ENCODE assay signal across 8 cellular contexts in genomic region chr3:50616770-50617095, GRCh38. TPM values are rescaled to one million over a fixed set of nuclear protein-coding genes. Genes with fewer than 3 reads are reported as not detected.
DNase-seq lines count a peak whose midpoint lies in the region; ATAC-seq, FAIRE-seq and TF ChIP-seq lines count a peak whose summit lies in the region.

No MANE protein-coding gene starts in this region.

- peak overlapping the region; percentile 98 for H3K4me2 ChIP-seq in OCI-LY7 (ENCODE audit: low read length)

- CTCF ChIA-PET in OCI-LY7 (lab: Charles Lee; ENCODE audit: unreplicated experiment): interaction anchor here (0.6 to 4.0 kb wide), 3 partner anchors 35 to 50 kb away, joined by 3 to 21 read pairs (median 3); no protein-coding TSS in a partner anchor

- POLR2A ChIA-PET in OCI-LY7 (lab: Charles Lee): interaction anchor here (0.6 to 1.8 kb wide), 5 partner anchors 16 to 773 kb away, joined by 3 to 7 read pairs (median 6); partner anchors contain the start of gene HEMK1

- peak overlapping the region; percentile 54 for H3K27ac ChIP-seq in OCI-LY7 (ENCODE audit: low read depth, low read length, poor library complexity, severe bottlenecking)

- in situ Hi-C loops in Caki2 (cut with HindIII; ENCODE audit: low pct_unique_long_range_greater_than_20kb, low sequenced_read_pairs): no loop called here

- intact Hi-C loops in OCI-LY7 (cut with micrococcal nuclease; ENCODE audit: unreplicated experiment): loop anchor here (1.0 to 10.0 kb wide), 5 partner anchors 36 to 922 kb away; partner anchors contain the start of genes HEMK1, RAD54L2 and RBM15B

- H3K9me3 ChIP-seq in OCI-LY7 (ENCODE audit: low read length) (no peaks in the 10 kb centered on the region), mucosa of stomach (ENCODE audit: control insufficient read depth, low read length) (no peaks in the 10 kb centered on the region)

- H3K9me2 ChIP-seq in OCI-LY7 (ENCODE audit: insufficient read depth, low read length): no peaks in the 10 kb centered on the region

- ATAC-seq in GM21367 (IDR thresholded peaks at IDR 0.05; ENCODE audit: unreplicated experiment): peak; percentile 61

- DNase-seq in Caki2 (ENCODE audit: low read depth) (peak; percentile 88), HTR-8/SVneo (ENCODE audit: insufficient read length, low spot score) (peak; percentile 92), OCI-LY7 (ENCODE audit: low spot score) (peak; percentile 94), activated T-cell treated with anti-CD3 and anti-CD28 coated beads for 24 hours (ENCODE audit: low read depth) (peak; percentile 92), epithelial cell of proximal tubule (ENCODE audit: low read depth) (no peak)
- peak; percentile 99 for DNase-seq in stimulated activated CD8-positive, alpha-beta memory T cell treated with anti-CD3 and anti-CD28 coated beads, Interleukin-4, amount 100 ng/mL, for 48 hours

- TF ChIP-seq CTCF in OCI-LY7 (conservative IDR thresholded peaks at IDR 0.05; ENCODE audit: low read length) (no peak), epithelial cell of proximal tubule (conservative IDR thresholded peaks at IDR 0.05; ENCODE audit: low read depth, low read length) (no peak)

- FAIRE-seq in HTR-8/SVneo (lab: Jason Lieb, UNC): peak; percentile 16

- no peaks in the 10 kb centered on the region for H4K20me1 ChIP-seq in OCI-LY7 (ENCODE audit: insufficient read depth, low read length)

- no TSS peak for BruUV-seq in OCI-LY7 (replicated peaks; lab: Mats Ljungman, UMichigan)

- peak overlapping the region; percentile 52 for H3K9ac ChIP-seq in mucosa of stomach (ENCODE audit: low read length)

- no peaks in the 10 kb centered on the region for H3K79me2 ChIP-seq in OCI-LY7 (ENCODE audit: insufficient read depth, low read depth, low read length)

- H3K4me3 ChIP-seq in OCI-LY7 (ENCODE audit: low read depth, low read length, poor library complexity, severe bottlenecking): peak overlapping the region; percentile 68
- peak overlapping the region; percentile 77 for H3K4me3 ChIP-seq in epithelial cell of proximal tubule (ENCODE audit: low read depth, low read length)
- H3K4me3 ChIP-seq in mucosa of stomach (ENCODE audit: low read length): peak overlapping the region; percentile 64

- peaks cover 18% of the 10 kb centered on the region for H3K4me1 ChIP-seq in OCI-LY7 (ENCODE audit: insufficient read depth, low read length, poor library complexity, severe bottlenecking)
- H3K4me1 ChIP-seq in mucosa of stomach (ENCODE audit: control insufficient read depth, insufficient read depth, low read length): peaks cover 22% of the 10 kb centered on the region

- H2AFZ ChIP-seq in OCI-LY7 (ENCODE audit: low read length): peak overlapping the region; percentile 94

- H3K36me3 ChIP-seq in OCI-LY7 (ENCODE audit: insufficient read depth, low read length) (no peaks in the 10 kb centered on the region), mucosa of stomach (ENCODE audit: control insufficient read depth, insufficient read depth, low read length) (no peaks in the 10 kb centered on the region)

- H3K27me3 ChIP-seq in mucosa of stomach (ENCODE audit: control insufficient read depth, insufficient read depth, low read length): no peaks in the 10 kb centered on the region

RNA-seq across cellular contexts. Expression of gene MAPKAPK3, which starts 0.2 kb away (rescaled TPM):
- total RNA-seq in Caki2 (2014; rRNA removed; shearing (Covaris generic); ENCODE audit: low replicate concordance): 172 and 238 TPM in 2 replicates
- total RNA-seq in OCI-LY7 (2014; rRNA removed; shearing (Covaris generic)): 17.5 and 24.1 TPM in 2 replicates
- total RNA-seq in OCI-LY7 (2022) (20.3 and 25.2 TPM in 2 replicates), epithelial cell of proximal tubule (117 and 131 TPM in 2 replicates)

RNA-seq across cellular contexts. Expression of gene CISH, which starts 5.2 kb away (rescaled TPM):
- 0.30 and 2.5 TPM in 2 replicates for total RNA-seq in Caki2 (2014; rRNA removed; shearing (Covaris generic); ENCODE audit: low replicate concordance)
- total RNA-seq in OCI-LY7 (2014; rRNA removed; shearing (Covaris generic)): 0.05 TPM in 1 of 2 replicates, not detected in the other
- total RNA-seq in OCI-LY7 (2022) (not detected in 2 replicates), epithelial cell of proximal tubule (1.8 and 3.8 TPM in 2 replicates)

RNA-seq across cellular contexts. Expression of gene HEMK1, which starts 47.4 kb away (rescaled TPM):
- total RNA-seq in Caki2 (2014; rRNA removed; shearing (Covaris generic); ENCODE audit: low replicate concordance): 13.2 and 25.6 TPM in 2 replicates
- 18.9 and 19.3 TPM in 2 replicates for total RNA-seq in OCI-LY7 (2014; rRNA removed; shearing (Covaris generic))
- total RNA-seq in OCI-LY7 (2022): 27.4 and 30.1 TPM in 2 replicates
- total RNA-seq in epithelial cell of proximal tubule: 11.3 and 13.7 TPM in 2 replicates

RNA-seq across cellular contexts. Expression of gene C3orf18, which starts 49.2 kb away (rescaled TPM):
- 3.8 and 7.1 TPM in 2 replicates for total RNA-seq in Caki2 (2014; rRNA removed; shearing (Covaris generic); ENCODE audit: low replicate concordance)
- 3.9 and 8.0 TPM in 2 replicates for total RNA-seq in OCI-LY7 (2014; rRNA removed; shearing (Covaris generic))
- 8.0 and 9.5 TPM in 2 replicates for total RNA-seq in OCI-LY7 (2022)
- total RNA-seq in epithelial cell of proximal tubule: 4.3 and 8.9 TPM in 2 replicates

RNA-seq across cellular contexts. Expression of gene DOCK3, which starts 58.0 kb away (rescaled TPM):
- 0.26 and 0.61 TPM in 2 replicates for total RNA-seq in Caki2 (2014; rRNA removed; shearing (Covaris generic); ENCODE audit: low replicate concordance)
- not detected in 2 replicates for total RNA-seq in OCI-LY7 (2014; rRNA removed; shearing (Covaris generic))
- total RNA-seq in OCI-LY7 (2022) (not detected in 2 replicates), epithelial cell of proximal tubule (0.43 and 0.52 TPM in 2 replicates)
